8 cellular contexts compared by ENCODE assay signal in the genomic region with DNA sequence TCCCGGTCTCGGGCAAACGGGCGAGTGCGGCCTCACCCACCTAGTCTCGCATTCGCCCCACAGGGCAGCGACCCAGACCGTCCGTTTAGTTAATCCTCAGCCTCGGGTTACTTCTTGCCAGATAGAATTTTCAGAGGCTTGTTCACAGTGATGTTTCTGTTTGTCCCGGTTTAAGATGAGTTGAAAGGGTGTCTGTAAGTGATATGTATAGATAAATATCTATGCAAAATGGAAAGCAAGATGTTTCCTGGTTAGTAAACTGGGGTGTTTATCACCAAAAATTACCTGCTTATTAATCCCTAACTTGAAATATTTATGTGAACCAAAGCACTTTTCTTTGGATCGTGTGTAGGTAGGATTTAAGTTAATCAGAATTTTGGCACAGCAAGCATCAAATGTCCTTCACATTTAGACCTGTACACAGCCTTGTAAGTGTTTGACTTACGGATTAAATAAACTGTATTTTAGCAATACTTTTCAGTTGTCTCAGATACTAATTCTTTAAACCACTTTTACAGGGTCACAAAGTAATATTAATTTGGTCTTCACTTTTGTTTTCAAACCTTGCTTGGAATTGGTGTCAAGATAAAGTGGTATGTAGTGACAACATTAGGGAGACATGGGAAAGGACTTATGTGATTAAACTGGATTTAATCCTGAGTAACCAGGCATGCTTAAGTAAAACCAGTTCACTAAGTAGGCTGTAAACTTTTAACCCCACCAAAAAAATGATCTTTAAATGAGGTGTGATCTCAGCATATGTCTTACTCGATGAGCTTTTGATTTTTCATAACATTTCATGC. TPM values are rescaled to one million over a fixed set of nuclear protein-coding genes. Genes with fewer than 3 reads are reported as not detected.
DNase-seq lines count a peak whose midpoint lies in the region; ATAC-seq and TF ChIP-seq lines count a peak whose summit lies in the region.

No MANE protein-coding gene starts in this region.

- peak overlapping the region; percentile 94 for H3K27ac Mint-ChIP-seq in GM23338

- no peaks in the 10 kb centered on the region for H3K27me3 ChIP-seq in A673 (replicated peaks; ENCODE audit: insufficient read depth, low read depth, low read length, poor library complexity)
- H3K27me3 ChIP-seq in GM23338 (ENCODE audit: insufficient read depth), result no peaks in the 10 kb centered on the region
- no peaks in the 10 kb centered on the region for H3K27me3 ChIP-seq in WERI-Rb-1 (ENCODE audit: insufficient read depth, low read depth, severe bottlenecking)
- no peaks in the 10 kb centered on the region for H3K27me3 ChIP-seq in psoas muscle (ENCODE audit: insufficient read depth in 3 of 3, low read length in 2 of 3)

- CTCF ChIA-PET in A673 (lab: Charles Lee), result interaction anchor here (0.6 kb wide), 1 partner anchor 212 kb away, joined by 4 read pairs; no protein-coding TSS in a partner anchor

- H3K4me3 Mint-ChIP-seq in GM23338, result peak overlapping the region; percentile 96

- peaks cover 57% of the 10 kb centered on the region for H3K79me2 ChIP-seq in GM23338 (replicated peaks; ENCODE audit: insufficient read depth)

- peaks cover 39% of the 10 kb centered on the region for H3K4me1 Mint-ChIP-seq in GM23338

- H3K27ac ChIP-seq in A673 (ENCODE audit: low read depth, low read length, poor library complexity, severe bottlenecking), result peak overlapping the region; percentile 96
- H3K27ac ChIP-seq in GM23338 (ENCODE audit: low read depth), result peak overlapping the region; percentile 83
- H3K27ac ChIP-seq in WERI-Rb-1, result peak overlapping the region; percentile 94
- H3K27ac ChIP-seq in psoas muscle, result peak overlapping the region; percentile 95

- H3K9me3 Mint-ChIP-seq in GM23338, result no peaks in the 10 kb centered on the region

- H3F3A ChIP-seq in GM23338 (replicated peaks; ENCODE audit: low read depth), result no peaks in the 10 kb centered on the region

- TF ChIP-seq CTCF in A673 (conservative IDR thresholded peaks at IDR 0.05; ENCODE audit: low read depth, low read length) (no peak), GM23338 (conservative IDR thresholded peaks at IDR 0.05; ENCODE audit: low read depth in 2 of 2) (no peak), WERI-Rb-1 (IDR thresholded peaks at IDR 0.05; ENCODE audit: low read depth, low read length) (no peak), foreskin fibroblast (IDR thresholded peaks at IDR 0.05; ENCODE audit: low read depth, low read length) (no peak), psoas muscle (IDR thresholded peaks at IDR 0.05) (no peak)

- POLR2A ChIA-PET in A673 (lab: Charles Lee; ENCODE audit: low non-redundant PET), result no interaction called here

- ATAC-seq in GM23338 (peak; percentile 57), psoas muscle (peak; percentile 61 to 72 (median 63)), HG02870 (IDR thresholded peaks at IDR 0.05; ENCODE audit: unreplicated experiment) (no peak), HG03097 (IDR thresholded peaks at IDR 0.05; ENCODE audit: low FRiP score, unreplicated experiment) (no peak)

- H3K4me3 ChIP-seq in A673 (ENCODE audit: low read depth, low read length, poor library complexity, severe bottlenecking) (peak overlapping the region; percentile 73), GM23338 (peak overlapping the region; percentile 97), WERI-Rb-1 (ENCODE audit: low read depth, low read length) (peak overlapping the region; percentile 66), foreskin fibroblast (ENCODE audit: low read depth in 1 of 2, low read length in 2 of 2) (peak overlapping the region; percentile 72 to 94), psoas muscle (peak overlapping the region; percentile 89)

- peaks cover 10% of the 10 kb centered on the region for H3K36me3 Mint-ChIP-seq in GM23338 (ENCODE audit: low read depth)

- no peak overlapping the region for H2AFZ ChIP-seq in GM23338

- TSS peak; percentile 44 for BruUV-seq in A673 (replicated peaks; lab: Mats Ljungman, UMichigan)

- no peaks in the 10 kb centered on the region for H3K9me2 ChIP-seq in GM23338 (ENCODE audit: insufficient read depth)

- peaks cover 33% of the 10 kb centered on the region for H4K20me1 ChIP-seq in GM23338 (replicated peaks; ENCODE audit: insufficient read depth)

- WGBS in psoas muscle, 3 donors, result 1% methylated on average over 15 of the region's 15 CpGs

- no peaks in the 10 kb centered on the region for H3K27me3 Mint-ChIP-seq in GM23338 (ENCODE audit: insufficient read depth, low read depth, poor library complexity)

- H3K4me1 ChIP-seq in A673 (ENCODE audit: insufficient read depth, low read length, poor library complexity, severe bottlenecking) (peaks cover 55% of the 10 kb centered on the region), GM23338 (ENCODE audit: insufficient read depth) (peaks cover 29% of the 10 kb centered on the region), psoas muscle (peaks cover 31% of the 10 kb centered on the region)

- H3K36me3 ChIP-seq in A673 (ENCODE audit: insufficient read depth, low read length, poor library complexity, severe bottlenecking) (peaks cover 14% of the 10 kb centered on the region), GM23338 (ENCODE audit: insufficient read depth) (peaks cover 6% of the 10 kb centered on the region; the same call in 1 of the 2 replicates), WERI-Rb-1 (peaks cover 36% of the 10 kb centered on the region), psoas muscle (ENCODE audit: insufficient read depth in 1 of 2, low read depth in 1 of 2) (peaks cover 0 to 16% of the 10 kb centered on the region in 2 donors)

- no peak for DNase-seq in A673 (ENCODE audit: low spot score)
- DNase-seq in GM23338 (ENCODE audit: low spot score), result no peak
- DNase-seq in WERI-Rb-1, result no peak
- DNase-seq in foreskin fibroblast, result no peak
- no peak for DNase-seq in psoas muscle
- DNase-seq in OCI-M2 (lab: John Stamatoyannopoulos, UW; ENCODE audit: unreplicated experiment), result no peak

- H3K9me3 ChIP-seq in A673 (ENCODE audit: low read depth, low read length, poor library complexity, severe bottlenecking) (no peaks in the 10 kb centered on the region), WERI-Rb-1 (ENCODE audit: severe bottlenecking) (no peaks in the 10 kb centered on the region), psoas muscle (no peaks in the 10 kb centered on the region)

- intact Hi-C loops in A673 (cut with micrococcal nuclease; ENCODE audit: unreplicated experiment) (loop anchor here (10.0 kb wide), 1 partner anchor 471 kb away; a partner anchor contains a TSS), psoas muscle (cut with DNase I) (no loop called here)

- H3K4me2 ChIP-seq in GM23338, result peak overlapping the region; percentile 91

TF ChIP-seq in GM23338, 12 proteins besides CTCF, POLR2A, EP300 and RAD21 (continues in another document):
- TF ChIP-seq ZNF114 (CRISPR knock-in tag; IDR thresholded peaks at IDR 0.05), result no peak
- TF ChIP-seq NANOG (IDR thresholded peaks at IDR 0.05; ENCODE audit: borderline replicate concordance), result no peak
- no peak for TF ChIP-seq STAT1 (IDR thresholded peaks at IDR 0.05; ENCODE audit: unreplicated experiment)
- TF ChIP-seq, protein P1, sequence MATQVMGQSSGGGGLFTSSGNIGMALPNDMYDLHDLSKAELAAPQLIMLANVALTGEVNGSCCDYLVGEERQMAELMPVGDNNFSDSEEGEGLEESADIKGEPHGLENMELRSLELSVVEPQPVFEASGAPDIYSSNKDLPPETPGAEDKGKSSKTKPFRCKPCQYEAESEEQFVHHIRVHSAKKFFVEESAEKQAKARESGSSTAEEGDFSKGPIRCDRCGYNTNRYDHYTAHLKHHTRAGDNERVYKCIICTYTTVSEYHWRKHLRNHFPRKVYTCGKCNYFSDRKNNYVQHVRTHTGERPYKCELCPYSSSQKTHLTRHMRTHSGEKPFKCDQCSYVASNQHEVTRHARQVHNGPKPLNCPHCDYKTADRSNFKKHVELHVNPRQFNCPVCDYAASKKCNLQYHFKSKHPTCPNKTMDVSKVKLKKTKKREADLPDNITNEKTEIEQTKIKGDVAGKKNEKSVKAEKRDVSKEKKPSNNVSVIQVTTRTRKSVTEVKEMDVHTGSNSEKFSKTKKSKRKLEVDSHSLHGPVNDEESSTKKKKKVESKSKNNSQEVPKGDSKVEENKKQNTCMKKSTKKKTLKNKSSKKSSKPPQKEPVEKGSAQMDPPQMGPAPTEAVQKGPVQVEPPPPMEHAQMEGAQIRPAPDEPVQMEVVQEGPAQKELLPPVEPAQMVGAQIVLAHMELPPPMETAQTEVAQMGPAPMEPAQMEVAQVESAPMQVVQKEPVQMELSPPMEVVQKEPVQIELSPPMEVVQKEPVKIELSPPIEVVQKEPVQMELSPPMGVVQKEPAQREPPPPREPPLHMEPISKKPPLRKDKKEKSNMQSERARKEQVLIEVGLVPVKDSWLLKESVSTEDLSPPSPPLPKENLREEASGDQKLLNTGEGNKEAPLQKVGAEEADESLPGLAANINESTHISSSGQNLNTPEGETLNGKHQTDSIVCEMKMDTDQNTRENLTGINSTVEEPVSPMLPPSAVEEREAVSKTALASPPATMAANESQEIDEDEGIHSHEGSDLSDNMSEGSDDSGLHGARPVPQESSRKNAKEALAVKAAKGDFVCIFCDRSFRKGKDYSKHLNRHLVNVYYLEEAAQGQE (IDR thresholded peaks at IDR 0.05; ENCODE audit: unreplicated experiment), result no peak
- no peak for TF ChIP-seq EZH2phosphoT487 (IDR thresholded peaks at IDR 0.05; ENCODE audit: unreplicated experiment)
- TF ChIP-seq POLR2AphosphoS5 (IDR thresholded peaks at IDR 0.05; ENCODE audit: low read depth), result no peak
- no peak for TF ChIP-seq CREB1 (CRISPR knock-in tag; IDR thresholded peaks at IDR 0.05; ENCODE audit: low read depth)

RNA-seq across cellular contexts. Expression of a gene that starts 0.9 kb away (rescaled TPM):
- 54.4 and 60.1 TPM in 2 replicates for total RNA-seq in A673 (2021)
- 21.9 and 28.6 TPM in 2 replicates for total RNA-seq in GM23338 (2014; rRNA removed; shearing (Covaris generic))
- 31.1 and 35.1 TPM in 2 replicates for polyA plus RNA-seq in GM23338 (2016; fragmentation: Nextera tagmentation; extraction: Ambion mirVana)
- 10 to 100 TPM in 2 of 4 donors, 1 to 10 TPM in 2; 5.9 to 16.0 (median 10.7) TPM for total RNA-seq in psoas muscle
- polyA plus RNA-seq in psoas muscle, result 10 to 100 TPM in 1 of 3 donors, 1 to 10 TPM in 2; 8.5 to 13.1 (median 10.0) TPM

Comparison
In these comparisons a context has a peak if more than half of its experiments do, and no peak if none do; other contexts are left out.
1. ATAC-seq: peak in GM23338 (single experiment) and psoas muscle (4 of 4); none in HG02870 (single experiment) and HG03097 (single experiment).
2. Peak in every context shown above with its lines, with median percentiles within 50 percentile points of each other: H3K27ac ChIP-seq and H3K4me3 ChIP-seq.